ENCODE assay signal across 9 cellular contexts in the genomic region with DNA sequence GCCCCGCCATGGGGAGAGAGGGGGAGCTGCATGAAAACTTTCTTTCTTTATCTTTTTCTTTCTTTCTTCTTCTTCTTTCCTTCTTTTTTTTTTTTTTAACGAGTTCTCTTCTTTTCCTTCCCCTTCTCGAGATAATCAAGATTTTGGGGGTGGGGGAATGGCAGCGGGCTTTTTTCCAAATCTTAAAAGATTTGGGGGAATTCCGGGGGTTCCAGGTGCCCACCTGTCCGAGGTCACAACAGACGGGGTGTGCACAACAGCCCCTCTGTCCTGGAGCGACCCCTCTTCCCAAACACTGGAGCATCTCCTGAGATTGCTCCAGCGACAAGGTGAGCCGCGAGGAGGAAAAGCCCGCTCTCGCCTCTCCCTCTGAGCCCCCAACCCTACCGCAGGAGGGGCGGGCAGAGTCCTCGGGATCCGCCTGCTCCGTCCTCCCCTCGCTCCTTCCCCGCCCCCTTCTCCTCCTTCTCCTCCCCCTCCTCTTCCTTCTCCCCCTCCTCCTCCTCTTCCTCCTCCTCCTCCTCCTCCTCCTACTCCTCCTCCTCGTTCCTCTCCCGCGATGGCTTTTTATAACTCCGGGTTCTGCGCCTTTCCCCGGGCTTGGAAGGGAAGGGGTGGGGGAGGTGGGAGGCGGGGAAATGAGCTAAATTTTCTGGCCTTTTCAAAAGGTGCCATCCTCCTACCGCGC. TPM values are rescaled to one million over a fixed set of nuclear protein-coding genes. Genes with fewer than 3 reads are reported as not detected.
DNase-seq lines count a peak whose midpoint lies in the region; ATAC-seq and TF ChIP-seq lines count a peak whose summit lies in the region.
"Had no signal": no experiment of that assay in that cellular context is flagged by ENCODE, and none has a peak within 500 bp of the region (broad histone marks: within the 10 kb centered on the region; RNA-seq: fewer than 3 reads in every experiment).

No MANE protein-coding gene starts in this region.

- H3K4me3 ChIP-seq in iPS-20b (ENCODE audit: low read length) (peak overlapping the region; percentile 69), skeletal muscle tissue (ENCODE audit: low read length in 3 of 3) (peak overlapping the region; percentile 58 to 77 (median 67))

- peaks cover 0 to 5% (median 2%) of the 10 kb centered on the region in 3 experiments; a peak in 3 of 7 replicates for H3K36me3 Mint-ChIP-seq in H9 (ENCODE audit: insufficient read depth in 1 of 3, low read depth in 3 of 3)
- no peaks in the 10 kb centered on the region for H3K36me3 Mint-ChIP-seq in activated T-helper 2 cell treated with anti-CD3 and anti-CD28 coated beads, Interferon-gamma antibody, Interleukin-2, Interleukin-4, amounts not matched to agents 10 μg/mL and 5 μg/mL and 100 μg/mL, durations not matched to agents 14 hours and 24 hours and 36 hours (ENCODE audit: low read depth)
- H3K36me3 Mint-ChIP-seq: activated CD4-positive, alpha-beta memory T cell treated with anti-CD3 and anti-CD28 coated beads for 36 hours had no signal

- H3K4me3 Mint-ChIP-seq in H9 = peak overlapping the region; percentile 54 to 78
- peak overlapping the region; percentile 35 for H3K4me3 Mint-ChIP-seq in activated T-helper 2 cell treated with anti-CD3 and anti-CD28 coated beads, Interferon-gamma antibody, Interleukin-2, Interleukin-4, amounts not matched to agents 10 μg/mL and 5 μg/mL and 100 μg/mL, durations not matched to agents 14 hours and 24 hours and 36 hours (ENCODE audit: low read depth)
- H3K4me3 Mint-ChIP-seq: activated CD4-positive, alpha-beta memory T cell treated with anti-CD3 and anti-CD28 coated beads for 36 hours had no signal

- H3K79me2 ChIP-seq in H9 (ENCODE audit: insufficient read depth, low read length) = no peaks in the 10 kb centered on the region

- H3K9me3 ChIP-seq in H9 (ENCODE audit: control insufficient read depth, low read depth, low read length) (no peaks in the 10 kb centered on the region), iPS-20b (ENCODE audit: insufficient read depth, low read depth, low read length) (no peaks in the 10 kb centered on the region), skeletal muscle tissue (ENCODE audit: control insufficient read depth in 3 of 3, low read length in 3 of 3) (no peaks in the 10 kb centered on the region)

- no peak overlapping the region for H4K8ac ChIP-seq in H9 (replicated peaks; ENCODE audit: insufficient read length, low read depth, low read length)

- DNase-seq in H9 (peak; percentile 61), MV-4-11 (lab: John Stamatoyannopoulos, UW) (no peak), NCI-H2171 treated with DMSO at 0.1 percent for 48 hours (lab: John Stamatoyannopoulos, UW) (no peak)
- DNase-seq in activated T-helper 2 cell treated with anti-CD3 and anti-CD28 coated beads, Interferon-gamma antibody, Interleukin-2, Interleukin-4, amounts not matched to agents 10 μg/mL and 5 μg/mL and 100 μg/mL, durations not matched to agents 14 hours and 24 hours and 36 hours (ENCODE audit: low spot score) = no peak
- DNase-seq in stimulated activated naive CD4-positive, alpha-beta T cell treated with Interleukin-2 at 50 U/mL for 16 hours (lab: John Stamatoyannopoulos, UW) = no peak

- no peak overlapping the region for H3K27ac ChIP-seq in H9 (ENCODE audit: insufficient read length, low read depth, low read length)
- no peak overlapping the region for H3K27ac ChIP-seq in iPS-20b (ENCODE audit: low read length)
- no peak overlapping the region for H3K27ac ChIP-seq in skeletal muscle tissue (ENCODE audit: low read depth, low read length)

- H3K14ac ChIP-seq in H9 (ENCODE audit: insufficient read depth, low read length) = no peak overlapping the region

- no CpG with 5 or more reads among the region's 29 CpGs for WGBS in H9 (ENCODE audit: extremely low coverage, insufficient read length, low lambda C conversion rate)

- H3K4me2 ChIP-seq in H9 (ENCODE audit: insufficient read depth, insufficient read length, low read length) = peak overlapping the region; percentile 69

- H3K79me1 ChIP-seq in H9 (ENCODE audit: insufficient read depth, low read depth, low read length, poor library complexity, severe bottlenecking) = no peaks in the 10 kb centered on the region

- no peak overlapping the region for H2BK120ac ChIP-seq in H9 (ENCODE audit: low read depth, low read length, poor library complexity, severe bottlenecking)

- H3K4me1 ChIP-seq in H9 (ENCODE audit: insufficient read depth, low read length) = no peaks in the 10 kb centered on the region
- no peaks in the 10 kb centered on the region for H3K4me1 ChIP-seq in iPS-20b (ENCODE audit: insufficient read depth, low read length)
- H3K4me1 ChIP-seq in skeletal muscle tissue (ENCODE audit: control insufficient read depth in 3 of 3, insufficient read depth in 3 of 3, low read length in 3 of 3) = peaks cover 13 to 30% (median 13%) of the 10 kb centered on the region in 3 donors

- no peak overlapping the region for H4K91ac ChIP-seq in H9 (ENCODE audit: insufficient read length, low read depth, low read length)

- H4K5ac ChIP-seq in H9 (ENCODE audit: insufficient read length, low read depth, low read length) = no peak overlapping the region

- no peak overlapping the region for H3K18ac ChIP-seq in H9 (ENCODE audit: insufficient read length, low read depth, low read length)

- H2BK12ac ChIP-seq in H9 (ENCODE audit: insufficient read length, low read depth, low read length) = no peak overlapping the region

- no peaks in the 10 kb centered on the region for H3K36me3 ChIP-seq in iPS-20b (ENCODE audit: insufficient read depth, low read depth, low read length)
- peaks cover 0 to 5% (median 0%) of the 10 kb centered on the region in 3 donors for H3K36me3 ChIP-seq in skeletal muscle tissue (ENCODE audit: control insufficient read depth in 3 of 3, insufficient read depth in 3 of 3, low read length in 3 of 3)

- no peak overlapping the region for H2BK20ac ChIP-seq in H9 (ENCODE audit: low read depth, low read length, poor library complexity, severe bottlenecking)

- intact Hi-C loops in activated T-helper 2 cell treated with anti-CD3 and anti-CD28 coated beads, Interferon-gamma antibody, Interleukin-2, Interleukin-4, amounts not matched to agents 10 μg/mL and 5 μg/mL and 100 μg/mL, durations not matched to agents 14 hours and 24 hours and 36 hours (cut with micrococcal nuclease) = loop anchor here (5.0 kb wide), 1 partner anchor 151 kb away; no protein-coding TSS in a partner anchor

- ATAC-seq in HG03196 (IDR thresholded peaks at IDR 0.05; ENCODE audit: unreplicated experiment) = no peak

- H3K9ac ChIP-seq in H9 (ENCODE audit: extremely low read depth, insufficient read length, low read length) (no peak overlapping the region), iPS-20b (ENCODE audit: low read depth, low read length) (no peak overlapping the region), skeletal muscle tissue (ENCODE audit: low read depth in 1 of 3, low read length in 3 of 3) (peak overlapping the region in 1 of 3 donors; percentile 71)

- H3T11ph ChIP-seq in H9 (ENCODE audit: low read length) = no peak overlapping the region

- H3K23ac ChIP-seq in H9 (ENCODE audit: insufficient read length, low read depth, low read length) = no peak overlapping the region

- H2BK15ac ChIP-seq in H9 (ENCODE audit: low read depth, low read length) = no peak overlapping the region

- no peaks in the 10 kb centered on the region for H4K20me1 ChIP-seq in H9 (ENCODE audit: control insufficient read depth, insufficient read depth, insufficient read length)

- H2AFZ ChIP-seq in H9 (ENCODE audit: low read length) = no peak overlapping the region

- no peak overlapping the region for H3K27ac Mint-ChIP-seq in H9
- no peak overlapping the region for H3K27ac Mint-ChIP-seq in activated T-helper 2 cell treated with anti-CD3 and anti-CD28 coated beads, Interferon-gamma antibody, Interleukin-2, Interleukin-4, amounts not matched to agents 10 μg/mL and 5 μg/mL and 100 μg/mL, durations not matched to agents 14 hours and 24 hours and 36 hours
- H3K27ac Mint-ChIP-seq: activated CD4-positive, alpha-beta memory T cell treated with anti-CD3 and anti-CD28 coated beads for 36 hours had no signal

- H3K23me2 ChIP-seq in H9 (ENCODE audit: insufficient read length, low read depth, low read length, poor library complexity, severe bottlenecking) = peaks cover 14% of the 10 kb centered on the region

- peaks cover 57% of the 10 kb centered on the region for H3K27me3 Mint-ChIP-seq in H9 (ENCODE audit: low read depth)
- H3K27me3 Mint-ChIP-seq in activated T-helper 2 cell treated with anti-CD3 and anti-CD28 coated beads, Interferon-gamma antibody, Interleukin-2, Interleukin-4, amounts not matched to agents 10 μg/mL and 5 μg/mL and 100 μg/mL, durations not matched to agents 14 hours and 24 hours and 36 hours (ENCODE audit: low read depth) = peaks cover 53% of the 10 kb centered on the region

- H3K56ac ChIP-seq in H9 (ENCODE audit: insufficient read length, low read depth, low read length) = no peak overlapping the region

- H3K9me3 Mint-ChIP-seq in H9 = no peaks in the 10 kb centered on the region; a peak in 1 of 5 replicates
- H3K9me3 Mint-ChIP-seq in activated T-helper 2 cell treated with anti-CD3 and anti-CD28 coated beads, Interferon-gamma antibody, Interleukin-2, Interleukin-4, amounts not matched to agents 10 μg/mL and 5 μg/mL and 100 μg/mL, durations not matched to agents 14 hours and 24 hours and 36 hours = no peaks in the 10 kb centered on the region
- H3K9me3 Mint-ChIP-seq: activated CD4-positive, alpha-beta memory T cell treated with anti-CD3 and anti-CD28 coated beads for 36 hours had no signal

- H2BK5ac ChIP-seq in H9 (ENCODE audit: insufficient read length, low read length) = no peak overlapping the region

- H2AK5ac ChIP-seq in H9 (ENCODE audit: insufficient read length, low read length) = no peak overlapping the region

- H3K27me3 ChIP-seq in H9 (ENCODE audit: insufficient read depth, low read length) = no peaks in the 10 kb centered on the region; the same call in 1 of the 2 replicates
- H3K27me3 ChIP-seq in iPS-20b (ENCODE audit: insufficient read depth, low read length) = peaks cover 59% of the 10 kb centered on the region
- peaks cover 0 to 5% (median 2%) of the 10 kb centered on the region in 3 donors for H3K27me3 ChIP-seq in skeletal muscle tissue (ENCODE audit: control insufficient read depth in 3 of 3, insufficient read depth in 3 of 3, low read length in 3 of 3)

- H3K4me1 Mint-ChIP-seq in H9 = peaks cover 2 to 10% of the 10 kb centered on the region in 2 experiments; a peak in 2 of 4 replicates
- peaks cover 2% of the 10 kb centered on the region for H3K4me1 Mint-ChIP-seq in activated T-helper 2 cell treated with anti-CD3 and anti-CD28 coated beads, Interferon-gamma antibody, Interleukin-2, Interleukin-4, amounts not matched to agents 10 μg/mL and 5 μg/mL and 100 μg/mL, durations not matched to agents 14 hours and 24 hours and 36 hours (ENCODE audit: low read depth)

- no peak for TF ChIP-seq CTCF in H9 (conservative IDR thresholded peaks at IDR 0.05)

- no peak overlapping the region for H3K4ac ChIP-seq in H9 (ENCODE audit: low read depth, low read length)

RNA-seq across cellular contexts. Expression of gene KCNB1, which starts 0.7 kb away (rescaled TPM):
- 0.42 and 0.68 TPM in 2 replicates for total RNA-seq in H9 (2021)
- total RNA-seq in activated T-helper 2 cell treated with anti-CD3 and anti-CD28 coated beads, Interferon-gamma antibody, Interleukin-2, Interleukin-4, amounts not matched to agents 10 μg/mL and 5 μg/mL and 100 μg/mL, durations not matched to agents 14 hours and 24 hours and 36 hours = 0.05 TPM in 1 of 2 replicates, not detected in the other
- total RNA-seq in skeletal muscle tissue = 2.1 TPM
- total RNA-seq: activated CD4-positive, alpha-beta memory T cell treated with anti-CD3 and anti-CD28 coated beads for 36 hours had no signal
